Comparison of ENCODE assay signal across 19 cellular contexts in genomic region chr3:18669374-18669773, GRCh38.
DNase-seq lines count a peak whose midpoint lies in the region; ATAC-seq lines count a peak whose summit lies in the region.
"Had no signal": no experiment of that assay in that cellular context is flagged by ENCODE, and none has a peak within 500 bp of the region (broad histone marks: within the 10 kb centered on the region; RNA-seq: fewer than 3 reads in every experiment).

No MANE protein-coding gene starts in this region.

- peaks cover 38% of the 10 kb centered on the region for H3K4me1 Mint-ChIP-seq in activated CD4-positive, alpha-beta T cell treated with anti-CD3 and anti-CD28 coated beads, Interleukin-2, amount 10 ng/mL, durations not matched to agents 24 days and 14 days
- H3K4me1 Mint-ChIP-seq in activated CD4-positive, alpha-beta T cell treated with anti-CD3 and anti-CD28 coated beads, Interleukin-2, amount 10 ng/mL, durations not matched to agents 7 days and 5 days = peaks cover 50% of the 10 kb centered on the region
- peaks cover 29% of the 10 kb centered on the region for H3K4me1 Mint-ChIP-seq in activated naive CD8-positive, alpha-beta T cell treated with anti-CD3 and anti-CD28 coated beads, Interleukin-2, amount 50 U/mL, for 24 hours
- H3K4me1 Mint-ChIP-seq in activated naive CD8-positive, alpha-beta T cell treated with anti-CD3 and anti-CD28 coated beads for 36 hours = peaks cover 17% of the 10 kb centered on the region
- H3K4me1 Mint-ChIP-seq in T-helper 1 cell treated with Interleukin-12 subunit alpha and Interleukin-12 subunit beta and Interleukin-4 antibody, amounts not matched to agents 30 μg/mL and 1 μg/mL, for 36 hours (ENCODE audit: low read depth) = peaks cover 49% of the 10 kb centered on the region
- H3K4me1 Mint-ChIP-seq in activated T-helper 2 cell treated with anti-CD3 and anti-CD28 coated beads, Interferon-gamma antibody, Interleukin-2, Interleukin-4, amounts not matched to agents 10 μg/mL and 5 μg/mL and 100 μg/mL, durations not matched to agents 14 hours and 24 hours and 36 hours (ENCODE audit: low read depth) = peaks cover 67% of the 10 kb centered on the region

- intact Hi-C loops in activated CD4-positive, alpha-beta T cell treated with anti-CD3 and anti-CD28 coated beads, Interleukin-2, amount 10 ng/mL, durations not matched to agents 24 days and 14 days (cut with micrococcal nuclease) = no loop called here
- intact Hi-C loops in activated T-helper 2 cell treated with anti-CD3 and anti-CD28 coated beads, Interferon-gamma antibody, Interleukin-2, Interleukin-4, amounts not matched to agents 10 μg/mL and 5 μg/mL and 100 μg/mL, durations not matched to agents 14 hours and 24 hours and 36 hours (cut with micrococcal nuclease) = loop anchor here (1.0 kb wide), 2 partner anchors 9 to 10 kb away; no protein-coding TSS in a partner anchor

- H3K27me3 Mint-ChIP-seq in activated CD4-positive, alpha-beta T cell treated with anti-CD3 and anti-CD28 coated beads, Interleukin-2, amount 10 ng/mL, durations not matched to agents 24 days and 14 days = no peaks in the 10 kb centered on the region
- H3K27me3 Mint-ChIP-seq in activated CD4-positive, alpha-beta T cell treated with anti-CD3 and anti-CD28 coated beads, Interleukin-2, amount 10 ng/mL, durations not matched to agents 7 days and 5 days = no peaks in the 10 kb centered on the region
- H3K27me3 Mint-ChIP-seq in activated naive CD8-positive, alpha-beta T cell treated with anti-CD3 and anti-CD28 coated beads, Interleukin-2, amount 50 U/mL, for 24 hours = no peaks in the 10 kb centered on the region
- H3K27me3 Mint-ChIP-seq in activated naive CD8-positive, alpha-beta T cell treated with anti-CD3 and anti-CD28 coated beads for 36 hours = no peaks in the 10 kb centered on the region
- H3K27me3 Mint-ChIP-seq in T-helper 1 cell treated with Interleukin-12 subunit alpha and Interleukin-12 subunit beta and Interleukin-4 antibody, amounts not matched to agents 30 μg/mL and 1 μg/mL, for 36 hours (ENCODE audit: low read depth) = no peaks in the 10 kb centered on the region
- no peaks in the 10 kb centered on the region for H3K27me3 Mint-ChIP-seq in activated T-helper 2 cell treated with anti-CD3 and anti-CD28 coated beads, Interferon-gamma antibody, Interleukin-2, Interleukin-4, amounts not matched to agents 10 μg/mL and 5 μg/mL and 100 μg/mL, durations not matched to agents 14 hours and 24 hours and 36 hours (ENCODE audit: low read depth)
- H3K27me3 Mint-ChIP-seq: CD4-positive, alpha-beta T cell had no signal

- peak; percentile 69 for DNase-seq in activated CD4-positive, alpha-beta T cell treated with anti-CD3 and anti-CD28 coated beads, Interleukin-2, amount 10 ng/mL, durations not matched to agents 24 days and 14 days
- no peak for DNase-seq in activated CD4-positive, alpha-beta T cell treated with anti-CD3 and anti-CD28 coated beads, Interleukin-2, amount 10 ng/mL, durations not matched to agents 7 days and 5 days
- DNase-seq in activated naive CD8-positive, alpha-beta T cell treated with anti-CD3 and anti-CD28 coated beads, Interleukin-2, amount 50 U/mL, for 24 hours = no peak
- no peak for DNase-seq in activated naive CD8-positive, alpha-beta T cell treated with anti-CD3 and anti-CD28 coated beads for 36 hours
- no peak for DNase-seq in activated T-helper 2 cell treated with anti-CD3 and anti-CD28 coated beads, Interferon-gamma antibody, Interleukin-2, Interleukin-4, amounts not matched to agents 10 μg/mL and 5 μg/mL and 100 μg/mL, durations not matched to agents 14 hours and 24 hours and 36 hours (ENCODE audit: low spot score)
- DNase-seq in NCI-H1436 treated with DMSO at 0.1 percent for 48 hours (lab: John Stamatoyannopoulos, UW) = no peak
- DNase-seq: BE2C; CD4-positive, alpha-beta T cell; IMR-90; NCI-H1048; NCI-H1436; NCI-H2029; NCI-H345; NCI-H524 treated with DMSO at 0.1 percent for 48 hours had no signal

- peak; percentile 10 for ATAC-seq in activated naive CD8-positive, alpha-beta T cell treated with anti-CD3 and anti-CD28 coated beads, Interleukin-2, amount 50 U/mL, for 24 hours
- no peak for ATAC-seq in GM18907 (IDR thresholded peaks at IDR 0.05; ENCODE audit: unreplicated experiment)
- ATAC-seq: GM12878, GM23338, HCT116 had no signal

- peak overlapping the region; percentile 30 for H3K27ac Mint-ChIP-seq in activated CD4-positive, alpha-beta T cell treated with anti-CD3 and anti-CD28 coated beads, Interleukin-2, amount 10 ng/mL, durations not matched to agents 24 days and 14 days
- no peak overlapping the region for H3K27ac Mint-ChIP-seq in activated CD4-positive, alpha-beta T cell treated with anti-CD3 and anti-CD28 coated beads, Interleukin-2, amount 10 ng/mL, durations not matched to agents 7 days and 5 days
- H3K27ac Mint-ChIP-seq in activated naive CD8-positive, alpha-beta T cell treated with anti-CD3 and anti-CD28 coated beads, Interleukin-2, amount 50 U/mL, for 24 hours = no peak overlapping the region
- H3K27ac Mint-ChIP-seq in activated naive CD8-positive, alpha-beta T cell treated with anti-CD3 and anti-CD28 coated beads for 36 hours = no peak overlapping the region
- H3K27ac Mint-ChIP-seq in T-helper 1 cell treated with Interleukin-12 subunit alpha and Interleukin-12 subunit beta and Interleukin-4 antibody, amounts not matched to agents 30 μg/mL and 1 μg/mL, for 36 hours = peak overlapping the region; percentile 75
- H3K27ac Mint-ChIP-seq in activated T-helper 2 cell treated with anti-CD3 and anti-CD28 coated beads, Interferon-gamma antibody, Interleukin-2, Interleukin-4, amounts not matched to agents 10 μg/mL and 5 μg/mL and 100 μg/mL, durations not matched to agents 14 hours and 24 hours and 36 hours = peak overlapping the region; percentile 73
- H3K27ac Mint-ChIP-seq: CD4-positive, alpha-beta T cell; GM23338 had no signal

- peak overlapping the region; percentile 30 for H3K4me3 Mint-ChIP-seq in activated CD4-positive, alpha-beta T cell treated with anti-CD3 and anti-CD28 coated beads, Interleukin-2, amount 10 ng/mL, durations not matched to agents 24 days and 14 days
- H3K4me3 Mint-ChIP-seq in activated CD4-positive, alpha-beta T cell treated with anti-CD3 and anti-CD28 coated beads, Interleukin-2, amount 10 ng/mL, durations not matched to agents 7 days and 5 days = no peak overlapping the region
- no peak overlapping the region for H3K4me3 Mint-ChIP-seq in activated naive CD8-positive, alpha-beta T cell treated with anti-CD3 and anti-CD28 coated beads, Interleukin-2, amount 50 U/mL, for 24 hours
- H3K4me3 Mint-ChIP-seq in activated naive CD8-positive, alpha-beta T cell treated with anti-CD3 and anti-CD28 coated beads for 36 hours = no peak overlapping the region
- peak overlapping the region; percentile 12 for H3K4me3 Mint-ChIP-seq in T-helper 1 cell treated with Interleukin-12 subunit alpha and Interleukin-12 subunit beta and Interleukin-4 antibody, amounts not matched to agents 30 μg/mL and 1 μg/mL, for 36 hours
- no peak overlapping the region for H3K4me3 Mint-ChIP-seq in activated T-helper 2 cell treated with anti-CD3 and anti-CD28 coated beads, Interferon-gamma antibody, Interleukin-2, Interleukin-4, amounts not matched to agents 10 μg/mL and 5 μg/mL and 100 μg/mL, durations not matched to agents 14 hours and 24 hours and 36 hours (ENCODE audit: low read depth)
- H3K4me3 Mint-ChIP-seq: CD4-positive, alpha-beta T cell; GM23338 had no signal

- CTCF ChIA-PET in activated CD4-positive, alpha-beta T cell treated with anti-CD3 and anti-CD28 coated beads, Interleukin-2, amount 10 ng/mL, durations not matched to agents 7 days and 5 days (lab: Charles Lee) = interaction anchor here (0.7 to 3.3 kb wide), 13 partner anchors 9 to 225 kb away, joined by 3 to 12 read pairs (median 3); no protein-coding TSS in a partner anchor

- H3K36me3 Mint-ChIP-seq in activated CD4-positive, alpha-beta T cell treated with anti-CD3 and anti-CD28 coated beads, Interleukin-2, amount 10 ng/mL, durations not matched to agents 24 days and 14 days (ENCODE audit: low read depth) = peaks cover 6% of the 10 kb centered on the region
- H3K36me3 Mint-ChIP-seq in activated CD4-positive, alpha-beta T cell treated with anti-CD3 and anti-CD28 coated beads, Interleukin-2, amount 10 ng/mL, durations not matched to agents 7 days and 5 days (ENCODE audit: low read depth) = peaks cover 12% of the 10 kb centered on the region
- H3K36me3 Mint-ChIP-seq in activated naive CD8-positive, alpha-beta T cell treated with anti-CD3 and anti-CD28 coated beads, Interleukin-2, amount 50 U/mL, for 24 hours (ENCODE audit: low read depth) = no peaks in the 10 kb centered on the region
- peaks cover 2% of the 10 kb centered on the region for H3K36me3 Mint-ChIP-seq in activated naive CD8-positive, alpha-beta T cell treated with anti-CD3 and anti-CD28 coated beads for 36 hours
- H3K36me3 Mint-ChIP-seq in T-helper 1 cell treated with Interleukin-12 subunit alpha and Interleukin-12 subunit beta and Interleukin-4 antibody, amounts not matched to agents 30 μg/mL and 1 μg/mL, for 36 hours (ENCODE audit: low read depth) = peaks cover 15% of the 10 kb centered on the region
- H3K36me3 Mint-ChIP-seq in activated T-helper 2 cell treated with anti-CD3 and anti-CD28 coated beads, Interferon-gamma antibody, Interleukin-2, Interleukin-4, amounts not matched to agents 10 μg/mL and 5 μg/mL and 100 μg/mL, durations not matched to agents 14 hours and 24 hours and 36 hours (ENCODE audit: low read depth) = peaks cover 24% of the 10 kb centered on the region

- POLR2A ChIA-PET in activated CD4-positive, alpha-beta T cell treated with anti-CD3 and anti-CD28 coated beads, Interleukin-2, amount 10 ng/mL, durations not matched to agents 7 days and 5 days (lab: Charles Lee) = interaction anchor here (1.2 kb wide), 1 partner anchor 231 kb away, joined by 5 read pairs; no protein-coding TSS in a partner anchor

- peaks cover 21% of the 10 kb centered on the region for H3K9me3 Mint-ChIP-seq in activated CD4-positive, alpha-beta T cell treated with anti-CD3 and anti-CD28 coated beads, Interleukin-2, amount 10 ng/mL, durations not matched to agents 24 days and 14 days
- peaks cover 9% of the 10 kb centered on the region for H3K9me3 Mint-ChIP-seq in activated CD4-positive, alpha-beta T cell treated with anti-CD3 and anti-CD28 coated beads, Interleukin-2, amount 10 ng/mL, durations not matched to agents 7 days and 5 days
- H3K9me3 Mint-ChIP-seq in activated naive CD8-positive, alpha-beta T cell treated with anti-CD3 and anti-CD28 coated beads, Interleukin-2, amount 50 U/mL, for 24 hours = no peaks in the 10 kb centered on the region
- no peaks in the 10 kb centered on the region for H3K9me3 Mint-ChIP-seq in activated naive CD8-positive, alpha-beta T cell treated with anti-CD3 and anti-CD28 coated beads for 36 hours
- H3K9me3 Mint-ChIP-seq in T-helper 1 cell treated with Interleukin-12 subunit alpha and Interleukin-12 subunit beta and Interleukin-4 antibody, amounts not matched to agents 30 μg/mL and 1 μg/mL, for 36 hours = peaks cover 10% of the 10 kb centered on the region
- peaks cover 8% of the 10 kb centered on the region for H3K9me3 Mint-ChIP-seq in activated T-helper 2 cell treated with anti-CD3 and anti-CD28 coated beads, Interferon-gamma antibody, Interleukin-2, Interleukin-4, amounts not matched to agents 10 μg/mL and 5 μg/mL and 100 μg/mL, durations not matched to agents 14 hours and 24 hours and 36 hours
- H3K9me3 Mint-ChIP-seq: CD4-positive, alpha-beta T cell; GM23338 had no signal

Comparison
In these comparisons a context has a peak if more than half of its experiments do, and no peak if none do; other contexts are left out.
1. H3K27ac Mint-ChIP-seq: peak in activated CD4-positive, alpha-beta T cell treated with anti-CD3 and anti-CD28 coated beads, Interleukin-2, amount 10 ng/mL, durations not matched to agents 24 days and 14 days (single experiment), T-helper 1 cell treated with Interleukin-12 subunit alpha and Interleukin-12 subunit beta and Interleukin-4 antibody, amounts not matched to agents 30 μg/mL and 1 μg/mL, for 36 hours (single experiment) and activated T-helper 2 cell treated with anti-CD3 and anti-CD28 coated beads, Interferon-gamma antibody, Interleukin-2, Interleukin-4, amounts not matched to agents 10 μg/mL and 5 μg/mL and 100 μg/mL, durations not matched to agents 14 hours and 24 hours and 36 hours (single experiment); none in activated CD4-positive, alpha-beta T cell treated with anti-CD3 and anti-CD28 coated beads, Interleukin-2, amount 10 ng/mL, durations not matched to agents 7 days and 5 days (single experiment), activated naive CD8-positive, alpha-beta T cell treated with anti-CD3 and anti-CD28 coated beads, Interleukin-2, amount 50 U/mL, for 24 hours (single experiment) and activated naive CD8-positive, alpha-beta T cell treated with anti-CD3 and anti-CD28 coated beads for 36 hours (single experiment).
2. H3K4me3 Mint-ChIP-seq: peak in activated CD4-positive, alpha-beta T cell treated with anti-CD3 and anti-CD28 coated beads, Interleukin-2, amount 10 ng/mL, durations not matched to agents 24 days and 14 days (single experiment) and T-helper 1 cell treated with Interleukin-12 subunit alpha and Interleukin-12 subunit beta and Interleukin-4 antibody, amounts not matched to agents 30 μg/mL and 1 μg/mL, for 36 hours (single experiment); none in activated CD4-positive, alpha-beta T cell treated with anti-CD3 and anti-CD28 coated beads, Interleukin-2, amount 10 ng/mL, durations not matched to agents 7 days and 5 days (single experiment), activated naive CD8-positive, alpha-beta T cell treated with anti-CD3 and anti-CD28 coated beads, Interleukin-2, amount 50 U/mL, for 24 hours (single experiment), activated naive CD8-positive, alpha-beta T cell treated with anti-CD3 and anti-CD28 coated beads for 36 hours (single experiment) and activated T-helper 2 cell treated with anti-CD3 and anti-CD28 coated beads, Interferon-gamma antibody, Interleukin-2, Interleukin-4, amounts not matched to agents 10 μg/mL and 5 μg/mL and 100 μg/mL, durations not matched to agents 14 hours and 24 hours and 36 hours (single experiment).